In the genomic region with DNA sequence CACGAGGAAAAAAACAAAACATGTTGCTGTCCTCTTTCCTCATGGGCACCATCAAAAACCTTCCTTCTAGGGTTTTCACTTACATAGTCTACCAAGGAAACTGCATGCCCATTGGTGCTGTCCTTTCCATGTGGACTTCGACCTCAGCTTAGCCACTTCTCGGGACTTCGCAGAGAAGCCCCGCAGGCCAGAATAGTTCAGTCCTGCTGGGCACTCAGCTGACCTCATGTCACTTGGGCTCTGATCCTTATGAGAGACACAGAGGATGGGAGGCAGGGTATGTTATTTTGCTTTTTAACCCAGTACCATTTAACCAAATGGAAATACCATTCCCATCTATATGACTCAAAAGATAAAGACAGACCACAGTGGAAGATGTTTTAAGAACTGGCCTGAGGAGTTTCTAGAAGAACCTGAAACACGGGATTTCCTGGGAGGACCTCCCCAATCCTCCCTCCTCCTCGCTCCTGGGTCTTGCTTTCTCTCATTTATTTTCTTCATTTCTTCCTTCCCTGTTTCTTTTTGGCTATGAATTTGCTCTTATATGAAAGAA, we compare ENCODE assay signal across 20 cellular contexts. TPM values are rescaled to one million over a fixed set of nuclear protein-coding genes. Genes with fewer than 3 reads are reported as not detected.
DNase-seq lines count a peak whose midpoint lies in the region; ATAC-seq and TF ChIP-seq lines count a peak whose summit lies in the region.
"Had no signal": no experiment of that assay in that cellular context is flagged by ENCODE, and none has a peak within 500 bp of the region (broad histone marks: within the 10 kb centered on the region; RNA-seq: fewer than 3 reads in every experiment).

No MANE protein-coding gene starts in this region.

- H2AK9ac ChIP-seq in IMR-90 (replicated peaks; ENCODE audit: low read depth, low read length, poor library complexity) = no peak overlapping the region

- H3K27me3 ChIP-seq in IMR-90 (ENCODE audit: control insufficient read depth, insufficient read depth, low read length) (no peaks in the 10 kb centered on the region), parathyroid adenoma (ENCODE audit: control insufficient read depth, insufficient read depth, low read length) (no peaks in the 10 kb centered on the region), esophagus squamous epithelium (no peaks in the 10 kb centered on the region), tibial nerve (no peaks in the 10 kb centered on the region)
- H3K27me3 ChIP-seq: spleen, testis had no signal

- no peak overlapping the region for H2BK5ac ChIP-seq in IMR-90 (ENCODE audit: low read depth, low read length, poor library complexity, severe bottlenecking)

- ATAC-seq in IMR-90 (ENCODE audit: low read depth) = peak; percentile 53
- no peak for ATAC-seq in GM18861 (IDR thresholded peaks at IDR 0.05; ENCODE audit: unreplicated experiment)
- ATAC-seq: WTC11 had no signal

- intact Hi-C loops in activated CD4-positive, alpha-beta memory T cell treated with anti-CD3 and anti-CD28 coated beads for 36 hours (cut with micrococcal nuclease) = no loop called here
- intact Hi-C loops in IMR-90 (cut with micrococcal nuclease) = no loop called here
- intact Hi-C loops in esophagus squamous epithelium (cut with DNase I) = no loop called here

- H2BK120ac ChIP-seq in IMR-90 (ENCODE audit: low read depth, low read length) = no peak overlapping the region

- H3K9me3 Mint-ChIP-seq in activated CD4-positive, alpha-beta memory T cell treated with anti-CD3 and anti-CD28 coated beads for 36 hours = peaks cover 14% of the 10 kb centered on the region
- peaks cover 18% of the 10 kb centered on the region for H3K9me3 Mint-ChIP-seq in activated CD4-positive, alpha-beta memory T cell treated with anti-CD3 and anti-CD28 coated beads, Interleukin-2, amount 10 ng/mL, durations not matched to agents 7 days and 5 days

- dilution Hi-C loops in IMR-90 (cut with HindIII; ENCODE audit: low sequenced_read_pairs, unreplicated experiment) = no loop called here

- peaks cover 31% of the 10 kb centered on the region for H3K9me1 ChIP-seq in IMR-90 (ENCODE audit: insufficient read depth, low read length)

- WGBS in IMR-90 (ENCODE audit: extremely low coverage in 2 of 2, insufficient read length in 1 of 2), 2 experiments = no CpG with 5 or more reads among the region's 7 CpGs
- 83 to 87% methylated on average over 5 to 7 of the region's 7 CpGs for WGBS in esophagus squamous epithelium, 2 donors
- WGBS in tibial nerve, 2 donors = 90 to 92% methylated on average over 7 of the region's 7 CpGs

- TF ChIP-seq POLR2A in IMR-90 (IDR thresholded peaks at IDR 0.05; ENCODE audit: low read depth, low read length) (no peak), esophagus squamous epithelium (IDR thresholded peaks at IDR 0.05) (no peak), tibial nerve (IDR thresholded peaks at IDR 0.05) (no peak)

- H3K14ac ChIP-seq in IMR-90 (replicated peaks; ENCODE audit: low read depth, low read length) = no peak overlapping the region

- H2BK20ac ChIP-seq in IMR-90 (ENCODE audit: low read depth, low read length) = no peak overlapping the region

- peaks cover 1% of the 10 kb centered on the region; the same call in 1 of the 2 replicates for H3K36me3 ChIP-seq in IMR-90 (ENCODE audit: control insufficient read depth, insufficient read depth, low read length)
- H3K36me3 ChIP-seq in parathyroid adenoma (ENCODE audit: control insufficient read depth, insufficient read depth, low read length) = no peaks in the 10 kb centered on the region
- no peaks in the 10 kb centered on the region for H3K36me3 ChIP-seq in esophagus squamous epithelium
- peaks cover 0 to 28% (median 0%) of the 10 kb centered on the region in 3 donors for H3K36me3 ChIP-seq in tibial nerve
- H3K36me3 ChIP-seq: prostate gland had no signal

- in situ Hi-C loops in IMR-90 (cut with MboI; ENCODE audit: low sequenced_read_pairs) = no loop called here

- H3K9ac ChIP-seq in IMR-90 (ENCODE audit: low read depth, low read length) (no peak overlapping the region), parathyroid adenoma (no peak overlapping the region)

- no peak overlapping the region for H4K91ac ChIP-seq in IMR-90 (ENCODE audit: insufficient read depth, low read depth, low read length)

- no peak overlapping the region for H2BK15ac ChIP-seq in IMR-90 (ENCODE audit: low read depth, low read length)

- no peak overlapping the region for H3K4ac ChIP-seq in IMR-90 (ENCODE audit: low read depth, low read length)

- peaks cover 54 to 95% of the 10 kb centered on the region in 2 experiments for H3K79me1 ChIP-seq in IMR-90 (ENCODE audit: low read depth in 1 of 2, low read length in 2 of 2)

- no peak overlapping the region for H3K27ac ChIP-seq in IMR-90 (ENCODE audit: insufficient read depth, low read length)
- peak overlapping the region; percentile 58 for H3K27ac ChIP-seq in parathyroid adenoma
- peak overlapping the region in 1 of 4 donors; percentile 69 for H3K27ac ChIP-seq in esophagus squamous epithelium
- no peak overlapping the region for H3K27ac ChIP-seq in tibial nerve
- H3K27ac ChIP-seq: prostate gland, testis had no signal

- peaks cover 80% of the 10 kb centered on the region for H4K20me1 ChIP-seq in IMR-90 (ENCODE audit: insufficient read depth, low read length)

- no TSS peak for BruUV-seq in IMR-90 (replicated peaks; lab: Mats Ljungman, UMichigan)

- H3K79me2 ChIP-seq in parathyroid adenoma = peaks cover 87% of the 10 kb centered on the region

- H2AK5ac ChIP-seq in IMR-90 (ENCODE audit: low read depth, low read length) = no peak overlapping the region

- no peak for TF ChIP-seq CTCF in IMR-90 (conservative IDR thresholded peaks at IDR 0.05; ENCODE audit: low read depth, low read length)
- TF ChIP-seq CTCF in parathyroid adenoma (IDR thresholded peaks at IDR 0.05) = no peak
- no peak for TF ChIP-seq CTCF in esophagus squamous epithelium (IDR thresholded peaks at IDR 0.05)
- no peak for TF ChIP-seq CTCF in tibial nerve (IDR thresholded peaks at IDR 0.05)

- POLR2A ChIA-PET in activated CD4-positive, alpha-beta memory T cell treated with anti-CD3 and anti-CD28 coated beads for 36 hours (lab: Charles Lee) = interaction anchor here (1.2 kb wide), 1 partner anchor 11 kb away, joined by 4 read pairs; no protein-coding TSS in a partner anchor
- POLR2A ChIA-PET in activated CD4-positive, alpha-beta memory T cell treated with anti-CD3 and anti-CD28 coated beads, Interleukin-2, amount 10 ng/mL, durations not matched to agents 7 days and 5 days (lab: Charles Lee) = interaction anchor here (0.8 to 1.7 kb wide), 3 partner anchors 13 to 25 kb away, joined by 3 to 5 read pairs (median 3); no protein-coding TSS in a partner anchor
- POLR2A ChIA-PET in IMR-90 (lab: Charles Lee; ENCODE audit: unreplicated experiment) = no interaction called here

- H4K8ac ChIP-seq in IMR-90 (ENCODE audit: low read depth in 2 of 2, low read length in 2 of 2) = no peak overlapping the region

- H3K4me3 ChIP-seq in IMR-90 (ENCODE audit: insufficient read depth, low read depth, low read length) (no peak overlapping the region), parathyroid adenoma (ENCODE audit: low read depth, low read length) (no peak overlapping the region), esophagus squamous epithelium (no peak overlapping the region), tibial nerve (no peak overlapping the region)
- H3K4me3 ChIP-seq: prostate gland, spleen, testis had no signal

- H3K4me1 ChIP-seq in IMR-90 (ENCODE audit: control insufficient read depth, insufficient read depth, low read length) (peaks cover 17% of the 10 kb centered on the region), parathyroid adenoma (peaks cover 67% of the 10 kb centered on the region), esophagus squamous epithelium (peaks cover 27 to 62% (median 31%) of the 10 kb centered on the region in 3 donors), tibial nerve (peaks cover 0 to 34% (median 9%) of the 10 kb centered on the region in 4 donors)
- H3K4me1 ChIP-seq: prostate gland had no signal

- no peak overlapping the region for H3K56ac ChIP-seq in IMR-90 (ENCODE audit: extremely low read depth, insufficient read depth, low read length)

- no peak overlapping the region for H3K23ac ChIP-seq in IMR-90 (ENCODE audit: low read depth, low read length)

- H2AFZ ChIP-seq in IMR-90 (replicated peaks; ENCODE audit: low read length, poor library complexity) (no peak overlapping the region), parathyroid adenoma (no peak overlapping the region)

- H3K9me3 ChIP-seq in IMR-90 (ENCODE audit: control insufficient read depth, insufficient read depth, low read length) = no peaks in the 10 kb centered on the region
- no peaks in the 10 kb centered on the region for H3K9me3 ChIP-seq in parathyroid adenoma (ENCODE audit: control insufficient read depth, low read length)
- no peaks in the 10 kb centered on the region for H3K9me3 ChIP-seq in esophagus squamous epithelium
- no peaks in the 10 kb centered on the region for H3K9me3 ChIP-seq in tibial nerve
- H3K9me3 ChIP-seq: prostate gland, testis had no signal

- H3K27ac Mint-ChIP-seq in activated CD4-positive, alpha-beta memory T cell treated with anti-CD3 and anti-CD28 coated beads for 36 hours = peak overlapping the region; percentile 25
- no peak overlapping the region for H3K27ac Mint-ChIP-seq in activated CD4-positive, alpha-beta memory T cell treated with anti-CD3 and anti-CD28 coated beads, Interleukin-2, amount 10 ng/mL, durations not matched to agents 7 days and 5 days
- H3K27ac Mint-ChIP-seq: nephron, WTC11 had no signal

- no peak overlapping the region for H4K5ac ChIP-seq in IMR-90 (ENCODE audit: low read depth, low read length)

- TF ChIP-seq RAD21 in IMR-90 (IDR thresholded peaks at IDR 0.05; ENCODE audit: low read length) = no peak

- H3K4me1 Mint-ChIP-seq in activated CD4-positive, alpha-beta memory T cell treated with anti-CD3 and anti-CD28 coated beads for 36 hours (ENCODE audit: low read depth) = peaks cover 52% of the 10 kb centered on the region
- peaks cover 44% of the 10 kb centered on the region for H3K4me1 Mint-ChIP-seq in activated CD4-positive, alpha-beta memory T cell treated with anti-CD3 and anti-CD28 coated beads, Interleukin-2, amount 10 ng/mL, durations not matched to agents 7 days and 5 days
- H3K4me1 Mint-ChIP-seq: nephron, WTC11 had no signal

- H3K36me3 Mint-ChIP-seq in activated CD4-positive, alpha-beta memory T cell treated with anti-CD3 and anti-CD28 coated beads for 36 hours = peaks cover 41% of the 10 kb centered on the region
- peaks cover 59% of the 10 kb centered on the region for H3K36me3 Mint-ChIP-seq in activated CD4-positive, alpha-beta memory T cell treated with anti-CD3 and anti-CD28 coated beads, Interleukin-2, amount 10 ng/mL, durations not matched to agents 7 days and 5 days (ENCODE audit: low read depth)

- H3K4me2 ChIP-seq in IMR-90 (ENCODE audit: low read depth, low read length) (0 out of 2 replicates have a peak overlapping the region, but pooled peaks have one; percentile 12), parathyroid adenoma (ENCODE audit: low read length) (no peak overlapping the region)

- no peak for DNase-seq in activated CD4-positive, alpha-beta memory T cell treated with anti-CD3 and anti-CD28 coated beads for 36 hours
- no peak for DNase-seq in activated CD4-positive, alpha-beta memory T cell treated with anti-CD3 and anti-CD28 coated beads, Interleukin-2, amount 10 ng/mL, durations not matched to agents 7 days and 5 days
- DNase-seq in IMR-90 = no peak
- peak; percentile 43 for DNase-seq in amniotic epithelial cell (ENCODE audit: low read depth)
- DNase-seq in esophagus squamous epithelium (lab: John Stamatoyannopoulos, UW) = no peak
- DNase-seq in tibial nerve (ENCODE audit: low spot score in 2 of 2) = no peak
- DNase-seq: activated effector memory CD4-positive, alpha-beta T cell treated with anti-CD3 and anti-CD28 coated beads, Interleukin-2, amount 50 U/mL, for 16 hours; C1 segment of cervical spinal cord; DND-41; hypothalamus; NCI-H1930; SHP77 treated with DMSO at 0.1 percent for 48 hours; spleen; T-helper 2 cell; testis had no signal

- CTCF ChIA-PET in activated CD4-positive, alpha-beta memory T cell treated with anti-CD3 and anti-CD28 coated beads for 36 hours (lab: Charles Lee) = interaction anchor here (0.7 to 1.2 kb wide), 4 partner anchors 11 to 50 kb away, joined by 3 read pairs; no protein-coding TSS in a partner anchor
- CTCF ChIA-PET in activated CD4-positive, alpha-beta memory T cell treated with anti-CD3 and anti-CD28 coated beads, Interleukin-2, amount 10 ng/mL, durations not matched to agents 7 days and 5 days (lab: Charles Lee) = interaction anchor here (0.9 to 1.2 kb wide), 3 partner anchors 30 to 50 kb away, joined by 3 to 4 read pairs (median 3); no protein-coding TSS in a partner anchor
- CTCF ChIA-PET in IMR-90 (lab: Yijun Ruan, JAX) = interaction anchor here (0.6 kb wide), 1 partner anchor 183 kb away, joined by 4 read pairs; no protein-coding TSS in a partner anchor

- H3K18ac ChIP-seq in IMR-90 (ENCODE audit: low read depth, low read length) = no peak overlapping the region

- H3K4me3 Mint-ChIP-seq in activated CD4-positive, alpha-beta memory T cell treated with anti-CD3 and anti-CD28 coated beads for 36 hours = no peak overlapping the region
- no peak overlapping the region for H3K4me3 Mint-ChIP-seq in activated CD4-positive, alpha-beta memory T cell treated with anti-CD3 and anti-CD28 coated beads, Interleukin-2, amount 10 ng/mL, durations not matched to agents 7 days and 5 days
- H3K4me3 Mint-ChIP-seq: nephron, WTC11 had no signal

- no peak for TF ChIP-seq EP300 in tibial nerve (IDR thresholded peaks at IDR 0.05)

- H3K27me3 Mint-ChIP-seq in activated CD4-positive, alpha-beta memory T cell treated with anti-CD3 and anti-CD28 coated beads for 36 hours = no peaks in the 10 kb centered on the region
- H3K27me3 Mint-ChIP-seq in activated CD4-positive, alpha-beta memory T cell treated with anti-CD3 and anti-CD28 coated beads, Interleukin-2, amount 10 ng/mL, durations not matched to agents 7 days and 5 days = no peaks in the 10 kb centered on the region

RNA-seq across cellular contexts. Expression of a gene that starts 28.4 kb away (rescaled TPM):
- total RNA-seq in activated CD4-positive, alpha-beta memory T cell treated with anti-CD3 and anti-CD28 coated beads for 36 hours = 10 to 100 TPM; 95.2 to 99.3 TPM
- 100 to 1,000 TPM; 115 to 121 TPM for total RNA-seq in activated CD4-positive, alpha-beta memory T cell treated with anti-CD3 and anti-CD28 coated beads, Interleukin-2, amount 10 ng/mL, durations not matched to agents 7 days and 5 days
- total RNA-seq in IMR-90 (2012; rRNA removed) = 26.5 and 34.7 TPM in 2 replicates
- 21.9 and 22.1 TPM in 2 replicates for polyA plus RNA-seq in IMR-90 (2012; rRNA removed)
- 10.2 and 11.0 TPM in 2 replicates for polyA plus RNA-seq in IMR-90 (2012; cell fraction: cytosol; rRNA removed)
- polyA plus RNA-seq in IMR-90 (2012; cell fraction: nucleus; rRNA removed; ENCODE audit: low replicate concordance) = 18.0 and 36.8 TPM in 2 replicates
- total RNA-seq in esophagus squamous epithelium = 10 to 100 TPM; 28.0 to 35.5 (median 32.8) TPM
- 10 to 100 TPM; 29.2 to 70.5 (median 44.5) TPM for total RNA-seq in tibial nerve
